In the genomic region with DNA sequence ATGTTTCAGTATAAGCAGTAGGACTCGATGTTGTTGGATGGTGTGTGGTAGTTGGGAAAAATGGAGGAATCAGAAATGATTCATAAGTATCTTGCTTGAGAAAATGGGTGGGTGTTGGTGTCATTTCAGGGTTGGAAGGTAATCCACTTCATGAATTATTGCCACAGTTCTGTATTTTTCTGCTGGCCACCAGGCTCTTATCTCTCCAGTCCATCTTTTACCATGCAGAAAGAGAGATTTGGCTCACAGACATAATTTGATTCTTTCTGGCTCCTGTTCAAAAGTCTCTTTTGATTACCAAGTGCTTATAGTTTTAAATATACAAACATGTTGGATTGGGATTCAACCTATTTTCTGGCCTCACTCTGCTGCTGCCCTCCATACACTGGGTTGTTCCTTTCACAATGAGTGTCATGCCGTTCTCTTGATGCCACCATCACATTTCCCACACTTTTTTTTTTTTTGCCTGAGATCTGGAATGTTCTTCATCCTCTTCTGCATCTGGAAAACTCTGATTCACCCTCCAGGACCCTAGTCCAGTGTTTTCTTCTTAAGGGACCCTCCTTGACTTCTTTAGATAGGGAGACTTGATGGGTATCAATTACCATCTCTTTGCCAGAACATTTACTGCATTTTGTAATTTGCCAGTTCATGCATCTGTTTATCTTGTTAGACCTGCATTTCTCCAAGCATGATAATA, we compare ENCODE assay signal across 21 cellular contexts.
"Had no signal": no experiment of that assay in that cellular context is flagged by ENCODE, and none has a peak within 500 bp of the region (broad histone marks: within the 10 kb centered on the region; RNA-seq: fewer than 3 reads in every experiment).

No MANE protein-coding gene starts in this region.

- H3K27me3 ChIP-seq: dorsolateral prefrontal cortex, left lung, right lobe of liver, testis had no signal

- H3K9ac ChIP-seq: parathyroid adenoma had no signal

- H3K36me3 ChIP-seq: left lung, right lobe of liver had no signal

- H3K27ac Mint-ChIP-seq: activated CD4-positive, alpha-beta T cell treated with anti-CD3 and anti-CD28 coated beads, Interleukin-2, amount 10 ng/mL, durations not matched to agents 24 days and 14 days; activated CD8-positive, alpha-beta T cell treated with anti-CD3 and anti-CD28 coated beads for 36 hours; activated naive CD8-positive, alpha-beta T cell treated with anti-CD3 and anti-CD28 coated beads, Interleukin-2, amount 10 ng/mL, durations not matched to agents 7 days and 5 days; activated T-helper 17 cell treated with anti-CD3 and anti-CD28 coated beads, Interleukin-2, amount 50 U/mL, for 72 hours; brain; mesothelial cell of epicardium; natural killer cell treated with Interleukin-12 subunit alpha and Interleukin-12 subunit beta and Interleukin-15 and Interleukin-18, amount 100 ng/mL, for 72 hours; stimulated activated memory B cell treated with anti-CD40 and anti-IgM and Interleukin-4, amounts not matched to agents 10 μg/mL and 1 μg/mL and 100 μg/mL, for 72 hours; type B pancreatic cell had no signal

- H3K9me3 Mint-ChIP-seq: activated CD4-positive, alpha-beta T cell treated with anti-CD3 and anti-CD28 coated beads, Interleukin-2, amount 10 ng/mL, durations not matched to agents 24 days and 14 days; activated CD8-positive, alpha-beta T cell treated with anti-CD3 and anti-CD28 coated beads for 36 hours; activated naive CD8-positive, alpha-beta T cell treated with anti-CD3 and anti-CD28 coated beads, Interleukin-2, amount 10 ng/mL, durations not matched to agents 7 days and 5 days; activated T-helper 17 cell treated with anti-CD3 and anti-CD28 coated beads, Interleukin-2, amount 50 U/mL, for 72 hours; brain; mesothelial cell of epicardium; natural killer cell treated with Interleukin-12 subunit alpha and Interleukin-12 subunit beta and Interleukin-15 and Interleukin-18, amount 100 ng/mL, for 72 hours; stimulated activated memory B cell treated with anti-CD40 and anti-IgM and Interleukin-4, amounts not matched to agents 10 μg/mL and 1 μg/mL and 100 μg/mL, for 72 hours had no signal

- H3K4me3 Mint-ChIP-seq: activated CD4-positive, alpha-beta T cell treated with anti-CD3 and anti-CD28 coated beads, Interleukin-2, amount 10 ng/mL, durations not matched to agents 24 days and 14 days; activated CD8-positive, alpha-beta T cell treated with anti-CD3 and anti-CD28 coated beads for 36 hours; activated naive CD8-positive, alpha-beta T cell treated with anti-CD3 and anti-CD28 coated beads, Interleukin-2, amount 10 ng/mL, durations not matched to agents 7 days and 5 days; activated T-helper 17 cell treated with anti-CD3 and anti-CD28 coated beads, Interleukin-2, amount 50 U/mL, for 72 hours; brain; mesothelial cell of epicardium; natural killer cell treated with Interleukin-12 subunit alpha and Interleukin-12 subunit beta and Interleukin-15 and Interleukin-18, amount 100 ng/mL, for 72 hours; stimulated activated memory B cell treated with anti-CD40 and anti-IgM and Interleukin-4, amounts not matched to agents 10 μg/mL and 1 μg/mL and 100 μg/mL, for 72 hours; type B pancreatic cell had no signal

- H2AFZ ChIP-seq: parathyroid adenoma had no signal

- H3K27me3 Mint-ChIP-seq: brain, type B pancreatic cell had no signal

- H3K27ac ChIP-seq: dorsolateral prefrontal cortex, foreskin keratinocyte, left lung, parathyroid adenoma, right lobe of liver, testis had no signal

- H3K36me3 Mint-ChIP-seq: activated naive CD8-positive, alpha-beta T cell treated with anti-CD3 and anti-CD28 coated beads, Interleukin-2, amount 10 ng/mL, durations not matched to agents 7 days and 5 days; brain; mesothelial cell of epicardium; natural killer cell treated with Interleukin-12 subunit alpha and Interleukin-12 subunit beta and Interleukin-15 and Interleukin-18, amount 100 ng/mL, for 72 hours; stimulated activated memory B cell treated with anti-CD40 and anti-IgM and Interleukin-4, amounts not matched to agents 10 μg/mL and 1 μg/mL and 100 μg/mL, for 72 hours; type B pancreatic cell had no signal

- H3K4me1 Mint-ChIP-seq: activated CD4-positive, alpha-beta T cell treated with anti-CD3 and anti-CD28 coated beads, Interleukin-2, amount 10 ng/mL, durations not matched to agents 24 days and 14 days; activated naive CD8-positive, alpha-beta T cell treated with anti-CD3 and anti-CD28 coated beads, Interleukin-2, amount 10 ng/mL, durations not matched to agents 7 days and 5 days; activated T-helper 17 cell treated with anti-CD3 and anti-CD28 coated beads, Interleukin-2, amount 50 U/mL, for 72 hours; stimulated activated memory B cell treated with anti-CD40 and anti-IgM and Interleukin-4, amounts not matched to agents 10 μg/mL and 1 μg/mL and 100 μg/mL, for 72 hours had no signal

- H3K4me3 ChIP-seq: dorsolateral prefrontal cortex, left lung, right lobe of liver, testis had no signal

- H3K9me3 ChIP-seq: left lung, right lobe of liver, testis had no signal

- H3K4me1 ChIP-seq: foreskin keratinocyte, left lung, parathyroid adenoma, right lobe of liver, testis had no signal

- DNase-seq: activated CD4-positive, alpha-beta T cell treated with anti-CD3 and anti-CD28 coated beads, Interleukin-2, amount 10 ng/mL, durations not matched to agents 24 days and 14 days; activated CD8-positive, alpha-beta T cell treated with anti-CD3 and anti-CD28 coated beads for 36 hours; activated naive CD4-positive, alpha-beta T cell; activated naive CD8-positive, alpha-beta T cell treated with anti-CD3 and anti-CD28 coated beads, Interleukin-2, amount 10 ng/mL, durations not matched to agents 7 days and 5 days; activated T-cell treated with anti-CD3 and anti-CD28 coated beads, Interleukin-2, amount 50 U/mL, for 1 hour; anterior cingulate cortex; caudate nucleus; dorsolateral prefrontal cortex; foreskin keratinocyte; hippocampal formation; left lung; right lobe of liver; stimulated activated CD4-positive, alpha-beta T cell treated with anti-CD3 and anti-CD28 coated beads, Interleukin-4, amount 100 ng/mL, for 4 hours; testis had no signal

- H3K79me2 ChIP-seq: parathyroid adenoma had no signal
